ENCODE assay signal across 8 cellular contexts in the genomic region with DNA sequence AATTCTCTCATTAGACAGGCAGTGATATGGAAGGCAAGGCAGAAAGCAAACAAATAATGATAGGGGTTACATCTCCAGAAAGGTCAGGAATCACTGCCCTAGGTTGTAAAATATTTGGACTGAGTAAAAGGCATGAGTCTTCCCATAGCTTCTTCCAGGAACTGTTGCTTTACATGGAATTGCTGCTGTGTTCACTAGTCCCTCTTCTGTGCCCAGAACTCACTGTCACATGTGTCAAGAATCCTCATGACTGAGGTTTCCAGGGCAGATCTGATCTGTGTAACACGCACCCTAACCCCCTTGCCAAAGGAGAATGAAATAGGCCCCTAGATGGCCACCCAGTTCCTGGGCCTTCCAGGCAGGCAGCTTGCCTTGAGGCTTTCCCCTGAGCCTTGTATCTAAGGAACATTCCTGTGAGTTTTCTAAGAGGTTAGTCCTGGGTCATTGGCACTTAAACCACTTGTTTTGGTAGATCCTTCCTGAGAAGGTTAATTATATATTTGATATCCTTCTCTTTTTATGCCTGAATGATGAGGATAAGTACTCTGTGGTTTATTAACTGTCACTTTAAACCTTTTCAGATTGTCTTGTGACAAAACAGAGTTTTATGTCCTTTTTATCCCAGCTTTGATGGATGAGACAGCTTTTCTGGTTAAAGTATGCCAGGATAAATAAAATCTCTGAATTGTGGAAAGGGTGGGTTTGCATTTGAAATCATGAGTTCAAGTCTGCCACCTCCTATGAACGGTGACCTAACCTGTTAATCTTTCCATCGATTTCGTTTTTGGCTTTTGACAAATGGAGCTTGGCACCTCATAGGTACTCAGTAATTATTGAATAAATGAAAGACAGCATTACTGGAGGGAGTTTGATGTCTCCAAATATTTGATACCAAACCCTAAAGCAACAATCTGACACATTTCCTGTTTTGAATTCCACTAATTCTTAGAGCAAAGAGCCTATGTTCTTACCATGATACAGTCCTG.
A peak's percentile ranks its signal among the peaks of the same experiment; 100 is the strongest.
DNase-seq lines count a peak whose midpoint lies in the region; ATAC-seq and TF ChIP-seq lines count a peak whose summit lies in the region.

No MANE protein-coding gene starts in this region.

- TF ChIP-seq CTCF in RWPE2 (IDR thresholded peaks at IDR 0.05; ENCODE audit: poor library complexity, severe bottlenecking) = no peak
- no peak for TF ChIP-seq CTCF in heart left ventricle (IDR thresholded peaks at IDR 0.05)
- no peak for TF ChIP-seq CTCF in RWPE1 (conservative IDR thresholded peaks at IDR 0.05; ENCODE audit: low read depth)

- POLR2A ChIA-PET in RWPE1 (lab: Yijun Ruan, JAX; ENCODE audit: low non-redundant PET) = no interaction called here

- H3K9me3 ChIP-seq in RWPE2 (ENCODE audit: severe bottlenecking) (no peaks in the 10 kb centered on the region), heart left ventricle (no peaks in the 10 kb centered on the region), skeletal muscle satellite cell (replicated peaks; ENCODE audit: low read length) (no peaks in the 10 kb centered on the region)

- H3K9ac ChIP-seq in skeletal muscle satellite cell (ENCODE audit: low read depth, low read length) = peak overlapping the region; percentile 23

- H3K4me3 ChIP-seq in RWPE2 (ENCODE audit: severe bottlenecking) (no peak overlapping the region), heart left ventricle (no peak overlapping the region), skeletal muscle satellite cell (ENCODE audit: low read length) (no peak overlapping the region)

- TF ChIP-seq POLR2A in heart left ventricle (IDR thresholded peaks at IDR 0.05) = no peak

- DNase-seq in GM04504 (ENCODE audit: low read depth) = peak; percentile 63
- DNase-seq in RWPE2 (ENCODE audit: low spot score) = no peak
- DNase-seq in heart left ventricle = no peak
- no peak for DNase-seq in stimulated activated naive CD4-positive, alpha-beta T cell (lab: John Stamatoyannopoulos, UW)
- DNase-seq in RWPE1 (ENCODE audit: low spot score) = no peak
- no peak for DNase-seq in GOT3 (lab: John Stamatoyannopoulos, UW)

- peak overlapping the region; percentile 58 for H3K4me2 ChIP-seq in skeletal muscle satellite cell (ENCODE audit: low read length)

- ATAC-seq in RWPE2 (ENCODE audit: low read depth) (peak; percentile 35; the same call in 2 of the 3 replicates), heart left ventricle (peak; percentile 15 to 41 (median 30)), HG02623 (IDR thresholded peaks at IDR 0.05; ENCODE audit: unreplicated experiment) (no peak)

- H3K36me3 ChIP-seq in RWPE2 (ENCODE audit: low read depth) = peaks cover 9% of the 10 kb centered on the region
- H3K36me3 ChIP-seq in heart left ventricle = peaks cover 0 to 42% (median 19%) of the 10 kb centered on the region in 9 donors
- H3K36me3 ChIP-seq in skeletal muscle satellite cell (ENCODE audit: insufficient read depth, low read length) = peaks cover 10% of the 10 kb centered on the region

- H3K27ac ChIP-seq in RWPE2 (ENCODE audit: poor library complexity, severe bottlenecking) (peak overlapping the region; percentile 65), heart left ventricle (peak overlapping the region; percentile 38 to 82 (median 71)), RWPE1 (no peak overlapping the region)

- intact Hi-C loops in heart left ventricle (cut with DNase I) = loop anchor here in 1 of 10 donors (5.0 kb wide), 1 partner anchor 163 kb away; the partner anchor contains the start of gene DHRS3

- H3K4me1 ChIP-seq in RWPE2 (ENCODE audit: insufficient read depth, poor library complexity, severe bottlenecking) (peaks cover 32% of the 10 kb centered on the region), heart left ventricle (peaks cover 19 to 99% (median 76%) of the 10 kb centered on the region in 12 donors), skeletal muscle satellite cell (ENCODE audit: control insufficient read depth, insufficient read depth, low read length) (peaks cover 58% of the 10 kb centered on the region)

- H3K27me3 ChIP-seq in RWPE2 (ENCODE audit: insufficient read depth, poor library complexity, severe bottlenecking) (no peaks in the 10 kb centered on the region), heart left ventricle (no peaks in the 10 kb centered on the region), skeletal muscle satellite cell (ENCODE audit: control insufficient read depth, insufficient read depth, low read length) (no peaks in the 10 kb centered on the region)

- WGBS in heart left ventricle, 4 donors = 52 to 75% (median 58%) methylated on average over 4 of the region's 4 CpGs

- CTCF ChIA-PET in RWPE1 (lab: Yijun Ruan, JAX) = interaction anchor here (0.6 to 1.2 kb wide), 2 partner anchors 130 to 165 kb away, joined by 3 to 5 read pairs; no protein-coding TSS in a partner anchor
